20 cellular contexts compared by ENCODE assay signal in the genomic region with DNA sequence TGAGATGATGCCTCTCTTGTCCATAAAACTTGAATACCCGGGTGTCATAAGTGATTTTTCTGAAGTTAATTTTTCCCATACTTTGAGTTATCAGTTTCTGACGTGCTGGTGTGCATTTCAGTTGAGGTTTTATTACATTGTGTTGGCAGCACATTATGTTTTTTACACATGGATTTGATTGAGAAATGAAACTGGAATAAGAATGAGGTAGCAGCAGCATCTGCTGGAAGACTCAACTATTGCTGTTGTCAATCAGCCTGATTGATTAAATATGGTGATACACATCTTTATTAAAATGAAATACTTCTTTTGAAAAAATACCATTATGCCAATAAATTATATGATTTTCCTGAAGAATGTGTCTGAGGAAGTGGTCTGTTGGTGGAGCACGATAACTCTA.
DNase-seq lines count a peak whose midpoint lies in the region; ATAC-seq and TF ChIP-seq lines count a peak whose summit lies in the region.
"Had no signal": no experiment of that assay in that cellular context is flagged by ENCODE, and none has a peak within 500 bp of the region (broad histone marks: within the 10 kb centered on the region; RNA-seq: fewer than 3 reads in every experiment).

No MANE protein-coding gene starts in this region.

- POLR2A ChIA-PET in A673 (lab: Charles Lee; ENCODE audit: low non-redundant PET) = interaction anchor here (0.6 kb wide), 1 partner anchor 13 kb away, joined by 3 read pairs; no protein-coding TSS in a partner anchor

- H3K4me1 Mint-ChIP-seq in activated T-helper 17 cell treated with anti-CD3 and anti-CD28 coated beads, Interleukin-2, amount 50 U/mL, for 72 hours = peaks cover 6% of the 10 kb centered on the region
- H3K4me1 Mint-ChIP-seq: natural killer cell had no signal

- H3K27me3 ChIP-seq in A673 (replicated peaks; ENCODE audit: insufficient read depth, low read depth, low read length, poor library complexity) = no peaks in the 10 kb centered on the region
- H3K27me3 ChIP-seq: testis had no signal

- no peaks in the 10 kb centered on the region for H3K9me3 ChIP-seq in A673 (ENCODE audit: low read depth, low read length, poor library complexity, severe bottlenecking)
- H3K9me3 ChIP-seq: testis had no signal

- peak; percentile 19 for ATAC-seq in activated T-helper 17 cell treated with anti-CD3 and anti-CD28 coated beads, Interleukin-2, amount 50 U/mL, for 72 hours (replicated peaks)
- ATAC-seq in HG03135 (IDR thresholded peaks at IDR 0.05; ENCODE audit: unreplicated experiment) (no peak), HG03457 (IDR thresholded peaks at IDR 0.05; ENCODE audit: unreplicated experiment) (no peak)
- ATAC-seq: left ventricle myocardium superior, natural killer cell had no signal

- H3K9me3 Mint-ChIP-seq in activated T-helper 17 cell treated with anti-CD3 and anti-CD28 coated beads, Interleukin-2, amount 50 U/mL, for 72 hours = no peaks in the 10 kb centered on the region
- H3K9me3 Mint-ChIP-seq: activated CD4-positive, alpha-beta memory T cell treated with anti-CD3 and anti-CD28 coated beads for 36 hours; natural killer cell had no signal

- TF ChIP-seq CTCF in A673 (conservative IDR thresholded peaks at IDR 0.05; ENCODE audit: low read depth, low read length) = 0 out of 2 replicates have a peak, but pooled peaks have one; percentile 18
- TF ChIP-seq CTCF in GM12872 (IDR thresholded peaks at IDR 0.05; ENCODE audit: insufficient read depth, low read depth, low read length) = peak; percentile 35; the same call in 1 of the 3 replicates
- TF ChIP-seq CTCF in foreskin fibroblast (IDR thresholded peaks at IDR 0.05; ENCODE audit: low read depth, low read length) = peak; percentile 10

- H3K4me3 ChIP-seq in A673 (ENCODE audit: low read depth, low read length, poor library complexity, severe bottlenecking) = no peak overlapping the region
- no peak overlapping the region for H3K4me3 ChIP-seq in foreskin fibroblast (ENCODE audit: low read depth in 1 of 2, low read length in 2 of 2)
- H3K4me3 ChIP-seq: SK-N-MC, testis had no signal

- CTCF ChIA-PET in A673 (lab: Charles Lee) = no interaction called here

- intact Hi-C loops in A673 (cut with micrococcal nuclease; ENCODE audit: unreplicated experiment) = no loop called here

- DNase-seq in A673 (ENCODE audit: low spot score) (no peak), foreskin fibroblast (no peak), DMS79 (lab: John Stamatoyannopoulos, UW) (no peak), globus pallidus (ENCODE audit: low spot score) (no peak)
- DNase-seq: activated CD4-positive, alpha-beta memory T cell treated with anti-CD3 and anti-CD28 coated beads for 36 hours; amniotic stem cell; Calu3; cerebellar nuclear complex; erythroblast; left ventricle myocardium superior; natural killer cell; NCI-H1092; NCI-H226; stimulated activated CD4-positive, alpha-beta T cell treated with anti-CD3 and anti-CD28 coated beads, Interleukin-1b, Interleukin-23, amount 100 ng/mL, for 48 hours; testis had no signal

- H3K27me3 Mint-ChIP-seq in activated T-helper 17 cell treated with anti-CD3 and anti-CD28 coated beads, Interleukin-2, amount 50 U/mL, for 72 hours = peaks cover 34% of the 10 kb centered on the region

- H3K4me1 ChIP-seq in A673 (ENCODE audit: insufficient read depth, low read length, poor library complexity, severe bottlenecking) = no peaks in the 10 kb centered on the region
- H3K4me1 ChIP-seq: testis had no signal

- H3K36me3 ChIP-seq in A673 (ENCODE audit: insufficient read depth, low read length, poor library complexity, severe bottlenecking) = no peaks in the 10 kb centered on the region

- H3K27ac Mint-ChIP-seq in activated T-helper 17 cell treated with anti-CD3 and anti-CD28 coated beads, Interleukin-2, amount 50 U/mL, for 72 hours = no peak overlapping the region
- H3K27ac Mint-ChIP-seq: activated CD4-positive, alpha-beta memory T cell treated with anti-CD3 and anti-CD28 coated beads for 36 hours; natural killer cell had no signal

- BruUV-seq in A673 (replicated peaks; lab: Mats Ljungman, UMichigan) = no TSS peak

- no peak overlapping the region for H3K27ac ChIP-seq in A673 (ENCODE audit: low read depth, low read length, poor library complexity, severe bottlenecking)
- H3K27ac ChIP-seq: SK-N-MC, testis had no signal

- H3K36me3 Mint-ChIP-seq in activated T-helper 17 cell treated with anti-CD3 and anti-CD28 coated beads, Interleukin-2, amount 50 U/mL, for 72 hours (ENCODE audit: low read depth) = no peaks in the 10 kb centered on the region
- H3K36me3 Mint-ChIP-seq: activated CD4-positive, alpha-beta memory T cell treated with anti-CD3 and anti-CD28 coated beads for 36 hours; natural killer cell had no signal

- peak overlapping the region; percentile 33 for H3K4me3 Mint-ChIP-seq in activated T-helper 17 cell treated with anti-CD3 and anti-CD28 coated beads, Interleukin-2, amount 50 U/mL, for 72 hours
- H3K4me3 Mint-ChIP-seq: activated CD4-positive, alpha-beta memory T cell treated with anti-CD3 and anti-CD28 coated beads for 36 hours; natural killer cell had no signal
